In genomic region chr10:82221750-82222149, GRCh38 we compare ENCODE assay signal across 24 cellular contexts.
DNase-seq lines count a peak whose midpoint lies in the region; ATAC-seq and TF ChIP-seq lines count a peak whose summit lies in the region.
"Had no signal": no experiment of that assay in that cellular context is flagged by ENCODE, and none has a peak within 500 bp of the region (broad histone marks: within the 10 kb centered on the region; RNA-seq: fewer than 3 reads in every experiment).

No MANE protein-coding gene starts in this region.

- no peak overlapping the region for H3K4me3 ChIP-seq in breast epithelium
- H3K4me3 ChIP-seq: BLaER1 treated with 17β-estradiol and CSF1 and Interleukin-3, amounts not matched to agents 10 nM and 100 nM; heart left ventricle; Peyer's patch; right atrium auricular region; suprapubic skin had no signal

- TF ChIP-seq CTCF in MCF 10A (IDR thresholded peaks at IDR 0.05; ENCODE audit: unreplicated experiment) (no peak), breast epithelium (IDR thresholded peaks at IDR 0.05) (no peak)

- no peaks in the 10 kb centered on the region for H3K27me3 Mint-ChIP-seq in MCF 10A (ENCODE audit: insufficient read depth, unreplicated experiment)
- H3K27me3 Mint-ChIP-seq: activated naive CD4-positive, alpha-beta T cell treated with anti-CD3 and anti-CD28 coated beads, Interleukin-2, amount 10 ng/mL, durations not matched to agents 7 days and 5 days; activated T-cell treated with anti-CD3 and anti-CD28 coated beads, Interleukin-2, amount 50 U/mL, for 24 hours had no signal

- H3K9me3 Mint-ChIP-seq in MCF 10A (ENCODE audit: unreplicated experiment): no peaks in the 10 kb centered on the region
- H3K9me3 Mint-ChIP-seq: activated naive CD4-positive, alpha-beta T cell treated with anti-CD3 and anti-CD28 coated beads, Interleukin-2, amount 10 ng/mL, durations not matched to agents 7 days and 5 days; activated T-cell treated with anti-CD3 and anti-CD28 coated beads, Interleukin-2, amount 50 U/mL, for 24 hours; T-helper 2 cell treated with Interferon-gamma antibody and Interleukin-4, amounts not matched to agents 5 μg/mL and 100 μg/mL, for 36 hours had no signal

- H3K4me3 Mint-ChIP-seq in MCF 10A (ENCODE audit: unreplicated experiment): no peak overlapping the region
- H3K4me3 Mint-ChIP-seq: activated naive CD4-positive, alpha-beta T cell treated with anti-CD3 and anti-CD28 coated beads, Interleukin-2, amount 10 ng/mL, durations not matched to agents 7 days and 5 days; activated T-cell treated with anti-CD3 and anti-CD28 coated beads, Interleukin-2, amount 50 U/mL, for 24 hours; T-helper 2 cell treated with Interferon-gamma antibody and Interleukin-4, amounts not matched to agents 5 μg/mL and 100 μg/mL, for 36 hours had no signal

- BruUV-seq in MCF 10A (replicated peaks; lab: Mats Ljungman, UMichigan): no TSS peak

- H3K4me1 Mint-ChIP-seq in MCF 10A (ENCODE audit: insufficient read depth, unreplicated experiment): peaks cover 6% of the 10 kb centered on the region
- H3K4me1 Mint-ChIP-seq: activated naive CD4-positive, alpha-beta T cell treated with anti-CD3 and anti-CD28 coated beads, Interleukin-2, amount 10 ng/mL, durations not matched to agents 7 days and 5 days had no signal

- intact Hi-C loops in MCF 10A (cut with micrococcal nuclease): loop anchor here (1.0 to 5.0 kb wide), 2 partner anchors 156 to 1650 kb away; no protein-coding TSS in a partner anchor
- intact Hi-C loops in breast epithelium (cut with DNase I; ENCODE audit: low total_unique reads): no loop called here
- intact Hi-C loops in left colon (cut with DNase I, micrococcal nuclease): no loop called here

- H3K27ac ChIP-seq in breast epithelium: no peak overlapping the region
- H3K27ac ChIP-seq: BLaER1 treated with 17β-estradiol and CSF1 and Interleukin-3, amounts not matched to agents 10 nM and 100 nM; heart left ventricle; KMS-11; Peyer's patch; right atrium auricular region; suprapubic skin had no signal

- no peak for TF ChIP-seq POLR2A in breast epithelium (IDR thresholded peaks at IDR 0.05)

- no peaks in the 10 kb centered on the region for H3K36me3 Mint-ChIP-seq in MCF 10A (ENCODE audit: insufficient read depth, unreplicated experiment)
- H3K36me3 Mint-ChIP-seq: activated naive CD4-positive, alpha-beta T cell treated with anti-CD3 and anti-CD28 coated beads, Interleukin-2, amount 10 ng/mL, durations not matched to agents 7 days and 5 days had no signal

- H3K27me3 ChIP-seq in breast epithelium: no peaks in the 10 kb centered on the region
- H3K27me3 ChIP-seq: BLaER1 treated with 17β-estradiol and CSF1 and Interleukin-3, amounts not matched to agents 10 nM and 100 nM; heart left ventricle; Peyer's patch; right atrium auricular region; suprapubic skin had no signal

- ATAC-seq in left colon (peak; percentile 82), GM21786 (IDR thresholded peaks at IDR 0.05; ENCODE audit: unreplicated experiment) (no peak)
- ATAC-seq: HCT116, heart left ventricle had no signal

- no peaks in the 10 kb centered on the region for H3K9me3 ChIP-seq in breast epithelium
- H3K9me3 ChIP-seq: heart left ventricle, Peyer's patch, right atrium auricular region, suprapubic skin had no signal

- H3K4me1 ChIP-seq in breast epithelium: no peaks in the 10 kb centered on the region
- H3K4me1 ChIP-seq: heart left ventricle, Peyer's patch, right atrium auricular region, suprapubic skin had no signal

- CTCF ChIA-PET in MCF 10A (lab: Yijun Ruan, JAX): interaction anchor here (0.6 to 1.4 kb wide), 10 partner anchors 23 to 1649 kb away, joined by 3 to 6 read pairs (median 4); no protein-coding TSS in a partner anchor

- POLR2A ChIA-PET in MCF 10A (lab: Yijun Ruan, JAX): no interaction called here

- DNase-seq in MCF 10A (ENCODE audit: unreplicated experiment) (peak; percentile 48), breast epithelium (ENCODE audit: low spot score in 2 of 2) (no peak), SW480 (ENCODE audit: low spot score) (peak; percentile 9), left colon (no peak), NOMO-1 treated with dmso at 0.1 percent for 144 hours (lab: John Stamatoyannopoulos, UW; ENCODE audit: unreplicated experiment) (no peak)
- DNase-seq in stimulated activated CD8-positive, alpha-beta memory T cell treated with anti-CD3 and anti-CD28 coated beads, Interleukin-4, amount 100 ng/mL, for 48 hours: no peak
- DNase-seq in NK-92 treated with Interleukin-12 subunit alpha and Interleukin-12 subunit beta, amount 100 ng/mL, for 24 hours (lab: John Stamatoyannopoulos, UW): no peak
- DNase-seq: activated naive CD4-positive, alpha-beta T cell treated with anti-CD3 and anti-CD28 coated beads, Interleukin-2, amount 10 ng/mL, durations not matched to agents 7 days and 5 days; activated T-cell treated with anti-CD3 and anti-CD28 coated beads, Interleukin-2, amount 50 U/mL, for 24 hours; caudate nucleus; dermis blood vessel endothelial cell; heart left ventricle; NCI-H1105 treated with DMSO at 0.1 percent for 48 hours; NCI-H2081; NCI-H524; occipital lobe; Peyer's patch had no signal

- H3K36me3 ChIP-seq in breast epithelium: no peaks in the 10 kb centered on the region
- H3K36me3 ChIP-seq: heart left ventricle, Peyer's patch, right atrium auricular region, suprapubic skin had no signal

- H3K27ac Mint-ChIP-seq in MCF 10A (ENCODE audit: low read depth, unreplicated experiment): no peak overlapping the region
- H3K27ac Mint-ChIP-seq: activated naive CD4-positive, alpha-beta T cell treated with anti-CD3 and anti-CD28 coated beads, Interleukin-2, amount 10 ng/mL, durations not matched to agents 7 days and 5 days; activated T-cell treated with anti-CD3 and anti-CD28 coated beads, Interleukin-2, amount 50 U/mL, for 24 hours; T-helper 2 cell treated with Interferon-gamma antibody and Interleukin-4, amounts not matched to agents 5 μg/mL and 100 μg/mL, for 36 hours had no signal

Comparison
In these comparisons a context has a peak if more than half of its experiments do, and no peak if none do; other contexts are left out.
1. DNase-seq: peak in MCF 10A (single experiment) and SW480 (single experiment); none in breast epithelium (0 of 2), left colon (0 of 2), stimulated activated CD8-positive, alpha-beta memory T cell treated with anti-CD3 and anti-CD28 coated beads, Interleukin-4, amount 100 ng/mL, for 48 hours (single experiment), NK-92 treated with Interleukin-12 subunit alpha and Interleukin-12 subunit beta, amount 100 ng/mL, for 24 hours (single experiment) and NOMO-1 treated with dmso at 0.1 percent for 144 hours (single experiment).